Comparison of ENCODE assay signal across 1 cellular context in the genomic region with DNA sequence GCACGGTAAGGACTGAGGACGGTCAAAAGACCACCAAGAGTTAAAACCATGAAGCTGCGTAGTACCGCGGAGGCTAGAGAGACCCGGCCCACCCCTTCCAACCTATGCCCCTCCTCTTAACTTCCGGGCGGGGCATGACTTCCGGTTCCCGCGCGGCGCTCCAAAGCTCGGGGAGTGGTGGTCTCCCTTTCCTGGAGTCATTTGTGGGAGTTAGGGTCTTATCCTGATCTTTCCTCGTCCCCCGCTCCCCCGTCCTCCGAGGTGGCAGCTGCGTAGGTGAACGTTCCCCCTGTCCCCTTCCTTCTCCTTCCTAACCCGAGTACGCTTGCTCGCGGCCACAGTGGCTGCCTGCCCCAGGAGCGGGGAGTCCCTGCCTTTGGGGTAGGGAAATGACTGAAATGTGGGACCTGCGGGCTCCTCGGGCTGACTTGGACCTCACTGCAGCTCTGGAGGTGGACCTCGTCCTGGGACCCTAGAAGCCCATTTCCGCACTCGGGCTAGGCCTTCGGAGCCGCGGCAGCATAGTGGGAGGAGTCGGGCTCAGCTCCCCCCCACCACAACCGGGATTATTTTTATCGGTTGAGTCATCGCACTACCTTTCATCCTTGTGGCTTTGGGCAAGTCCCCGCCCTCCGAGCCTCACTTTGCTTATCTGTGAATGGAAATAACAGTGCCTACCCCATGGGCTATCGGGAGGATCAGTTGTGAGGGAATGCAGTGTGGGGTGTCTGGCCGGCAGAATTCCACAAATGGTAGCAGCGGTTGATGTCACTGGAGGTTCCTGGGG.
TF ChIP-seq lines count a peak whose summit lies in the region.

No MANE protein-coding gene starts in this region.

TF ChIP-seq in K562, 482 proteins besides CTCF, POLR2A, EP300 and RAD21 (continued from another document):
- TF ChIP-seq, protein P1, sequence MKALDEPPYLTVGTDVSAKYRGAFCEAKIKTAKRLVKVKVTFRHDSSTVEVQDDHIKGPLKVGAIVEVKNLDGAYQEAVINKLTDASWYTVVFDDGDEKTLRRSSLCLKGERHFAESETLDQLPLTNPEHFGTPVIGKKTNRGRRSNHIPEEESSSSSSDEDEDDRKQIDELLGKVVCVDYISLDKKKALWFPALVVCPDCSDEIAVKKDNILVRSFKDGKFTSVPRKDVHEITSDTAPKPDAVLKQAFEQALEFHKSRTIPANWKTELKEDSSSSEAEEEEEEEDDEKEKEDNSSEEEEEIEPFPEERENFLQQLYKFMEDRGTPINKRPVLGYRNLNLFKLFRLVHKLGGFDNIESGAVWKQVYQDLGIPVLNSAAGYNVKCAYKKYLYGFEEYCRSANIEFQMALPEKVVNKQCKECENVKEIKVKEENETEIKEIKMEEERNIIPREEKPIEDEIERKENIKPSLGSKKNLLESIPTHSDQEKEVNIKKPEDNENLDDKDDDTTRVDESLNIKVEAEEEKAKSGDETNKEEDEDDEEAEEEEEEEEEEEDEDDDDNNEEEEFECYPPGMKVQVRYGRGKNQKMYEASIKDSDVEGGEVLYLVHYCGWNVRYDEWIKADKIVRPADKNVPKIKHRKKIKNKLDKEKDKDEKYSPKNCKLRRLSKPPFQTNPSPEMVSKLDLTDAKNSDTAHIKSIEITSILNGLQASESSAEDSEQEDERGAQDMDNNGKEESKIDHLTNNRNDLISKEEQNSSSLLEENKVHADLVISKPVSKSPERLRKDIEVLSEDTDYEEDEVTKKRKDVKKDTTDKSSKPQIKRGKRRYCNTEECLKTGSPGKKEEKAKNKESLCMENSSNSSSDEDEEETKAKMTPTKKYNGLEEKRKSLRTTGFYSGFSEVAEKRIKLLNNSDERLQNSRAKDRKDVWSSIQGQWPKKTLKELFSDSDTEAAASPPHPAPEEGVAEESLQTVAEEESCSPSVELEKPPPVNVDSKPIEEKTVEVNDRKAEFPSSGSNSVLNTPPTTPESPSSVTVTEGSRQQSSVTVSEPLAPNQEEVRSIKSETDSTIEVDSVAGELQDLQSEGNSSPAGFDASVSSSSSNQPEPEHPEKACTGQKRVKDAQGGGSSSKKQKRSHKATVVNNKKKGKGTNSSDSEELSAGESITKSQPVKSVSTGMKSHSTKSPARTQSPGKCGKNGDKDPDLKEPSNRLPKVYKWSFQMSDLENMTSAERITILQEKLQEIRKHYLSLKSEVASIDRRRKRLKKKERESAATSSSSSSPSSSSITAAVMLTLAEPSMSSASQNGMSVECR (CRISPR knock-in tag; IDR thresholded peaks at IDR 0.05) = peak; percentile 37; the same call in 1 of the 2 replicates
- TF ChIP-seq, protein P2, sequence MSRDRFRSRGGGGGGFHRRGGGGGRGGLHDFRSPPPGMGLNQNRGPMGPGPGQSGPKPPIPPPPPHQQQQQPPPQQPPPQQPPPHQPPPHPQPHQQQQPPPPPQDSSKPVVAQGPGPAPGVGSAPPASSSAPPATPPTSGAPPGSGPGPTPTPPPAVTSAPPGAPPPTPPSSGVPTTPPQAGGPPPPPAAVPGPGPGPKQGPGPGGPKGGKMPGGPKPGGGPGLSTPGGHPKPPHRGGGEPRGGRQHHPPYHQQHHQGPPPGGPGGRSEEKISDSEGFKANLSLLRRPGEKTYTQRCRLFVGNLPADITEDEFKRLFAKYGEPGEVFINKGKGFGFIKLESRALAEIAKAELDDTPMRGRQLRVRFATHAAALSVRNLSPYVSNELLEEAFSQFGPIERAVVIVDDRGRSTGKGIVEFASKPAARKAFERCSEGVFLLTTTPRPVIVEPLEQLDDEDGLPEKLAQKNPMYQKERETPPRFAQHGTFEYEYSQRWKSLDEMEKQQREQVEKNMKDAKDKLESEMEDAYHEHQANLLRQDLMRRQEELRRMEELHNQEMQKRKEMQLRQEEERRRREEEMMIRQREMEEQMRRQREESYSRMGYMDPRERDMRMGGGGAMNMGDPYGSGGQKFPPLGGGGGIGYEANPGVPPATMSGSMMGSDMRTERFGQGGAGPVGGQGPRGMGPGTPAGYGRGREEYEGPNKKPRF (IDR thresholded peaks at IDR 0.05; ENCODE audit: low read depth, low read length) = no peak
- TF ChIP-seq, protein P3, sequence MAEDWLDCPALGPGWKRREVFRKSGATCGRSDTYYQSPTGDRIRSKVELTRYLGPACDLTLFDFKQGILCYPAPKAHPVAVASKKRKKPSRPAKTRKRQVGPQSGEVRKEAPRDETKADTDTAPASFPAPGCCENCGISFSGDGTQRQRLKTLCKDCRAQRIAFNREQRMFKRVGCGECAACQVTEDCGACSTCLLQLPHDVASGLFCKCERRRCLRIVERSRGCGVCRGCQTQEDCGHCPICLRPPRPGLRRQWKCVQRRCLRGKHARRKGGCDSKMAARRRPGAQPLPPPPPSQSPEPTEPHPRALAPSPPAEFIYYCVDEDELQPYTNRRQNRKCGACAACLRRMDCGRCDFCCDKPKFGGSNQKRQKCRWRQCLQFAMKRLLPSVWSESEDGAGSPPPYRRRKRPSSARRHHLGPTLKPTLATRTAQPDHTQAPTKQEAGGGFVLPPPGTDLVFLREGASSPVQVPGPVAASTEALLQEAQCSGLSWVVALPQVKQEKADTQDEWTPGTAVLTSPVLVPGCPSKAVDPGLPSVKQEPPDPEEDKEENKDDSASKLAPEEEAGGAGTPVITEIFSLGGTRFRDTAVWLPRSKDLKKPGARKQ (CRISPR knock-in tag; IDR thresholded peaks at IDR 0.05) = no peak
- TF ChIP-seq PHF21A (IDR thresholded peaks at IDR 0.05; ENCODE audit: borderline replicate concordance, low read depth) (no peak), ESRRA (IDR thresholded peaks at IDR 0.05; ENCODE audit: borderline replicate concordance, low read depth) (peak; percentile 87; the same call in 1 of the 2 replicates), ZNF695 (CRISPR knock-in tag; IDR thresholded peaks at IDR 0.05) (peak; percentile 69; the same call in 1 of the 2 replicates), KLF13 (tag; IDR thresholded peaks at IDR 0.05; ENCODE audit: borderline replicate concordance, low read depth) (peak; percentile 77; the same call in 1 of the 2 replicates), HEY1 (CRISPR knock-in tag; IDR thresholded peaks at IDR 0.05; ENCODE audit: borderline replicate concordance) (no peak), U2AF2 (optimal IDR thresholded peaks at IDR 0.05; ENCODE audit: low read depth, low read length) (no peak), TRIM28 (IDR thresholded peaks at IDR 0.05) (no peak), ZNF584 (CRISPR knock-in tag; IDR thresholded peaks at IDR 0.05; ENCODE audit: low read depth) (no peak)
- TF ChIP-seq, protein P4, sequence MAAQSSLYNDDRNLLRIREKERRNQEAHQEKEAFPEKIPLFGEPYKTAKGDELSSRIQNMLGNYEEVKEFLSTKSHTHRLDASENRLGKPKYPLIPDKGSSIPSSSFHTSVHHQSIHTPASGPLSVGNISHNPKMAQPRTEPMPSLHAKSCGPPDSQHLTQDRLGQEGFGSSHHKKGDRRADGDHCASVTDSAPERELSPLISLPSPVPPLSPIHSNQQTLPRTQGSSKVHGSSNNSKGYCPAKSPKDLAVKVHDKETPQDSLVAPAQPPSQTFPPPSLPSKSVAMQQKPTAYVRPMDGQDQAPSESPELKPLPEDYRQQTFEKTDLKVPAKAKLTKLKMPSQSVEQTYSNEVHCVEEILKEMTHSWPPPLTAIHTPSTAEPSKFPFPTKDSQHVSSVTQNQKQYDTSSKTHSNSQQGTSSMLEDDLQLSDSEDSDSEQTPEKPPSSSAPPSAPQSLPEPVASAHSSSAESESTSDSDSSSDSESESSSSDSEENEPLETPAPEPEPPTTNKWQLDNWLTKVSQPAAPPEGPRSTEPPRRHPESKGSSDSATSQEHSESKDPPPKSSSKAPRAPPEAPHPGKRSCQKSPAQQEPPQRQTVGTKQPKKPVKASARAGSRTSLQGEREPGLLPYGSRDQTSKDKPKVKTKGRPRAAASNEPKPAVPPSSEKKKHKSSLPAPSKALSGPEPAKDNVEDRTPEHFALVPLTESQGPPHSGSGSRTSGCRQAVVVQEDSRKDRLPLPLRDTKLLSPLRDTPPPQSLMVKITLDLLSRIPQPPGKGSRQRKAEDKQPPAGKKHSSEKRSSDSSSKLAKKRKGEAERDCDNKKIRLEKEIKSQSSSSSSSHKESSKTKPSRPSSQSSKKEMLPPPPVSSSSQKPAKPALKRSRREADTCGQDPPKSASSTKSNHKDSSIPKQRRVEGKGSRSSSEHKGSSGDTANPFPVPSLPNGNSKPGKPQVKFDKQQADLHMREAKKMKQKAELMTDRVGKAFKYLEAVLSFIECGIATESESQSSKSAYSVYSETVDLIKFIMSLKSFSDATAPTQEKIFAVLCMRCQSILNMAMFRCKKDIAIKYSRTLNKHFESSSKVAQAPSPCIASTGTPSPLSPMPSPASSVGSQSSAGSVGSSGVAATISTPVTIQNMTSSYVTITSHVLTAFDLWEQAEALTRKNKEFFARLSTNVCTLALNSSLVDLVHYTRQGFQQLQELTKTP (IDR thresholded peaks at IDR 0.05; ENCODE audit: low read depth in 1 of 2, partially characterized antibody in 2 of 2) = peak in 1 of 2 experiments; percentile 37
- TF ChIP-seq, protein P5, sequence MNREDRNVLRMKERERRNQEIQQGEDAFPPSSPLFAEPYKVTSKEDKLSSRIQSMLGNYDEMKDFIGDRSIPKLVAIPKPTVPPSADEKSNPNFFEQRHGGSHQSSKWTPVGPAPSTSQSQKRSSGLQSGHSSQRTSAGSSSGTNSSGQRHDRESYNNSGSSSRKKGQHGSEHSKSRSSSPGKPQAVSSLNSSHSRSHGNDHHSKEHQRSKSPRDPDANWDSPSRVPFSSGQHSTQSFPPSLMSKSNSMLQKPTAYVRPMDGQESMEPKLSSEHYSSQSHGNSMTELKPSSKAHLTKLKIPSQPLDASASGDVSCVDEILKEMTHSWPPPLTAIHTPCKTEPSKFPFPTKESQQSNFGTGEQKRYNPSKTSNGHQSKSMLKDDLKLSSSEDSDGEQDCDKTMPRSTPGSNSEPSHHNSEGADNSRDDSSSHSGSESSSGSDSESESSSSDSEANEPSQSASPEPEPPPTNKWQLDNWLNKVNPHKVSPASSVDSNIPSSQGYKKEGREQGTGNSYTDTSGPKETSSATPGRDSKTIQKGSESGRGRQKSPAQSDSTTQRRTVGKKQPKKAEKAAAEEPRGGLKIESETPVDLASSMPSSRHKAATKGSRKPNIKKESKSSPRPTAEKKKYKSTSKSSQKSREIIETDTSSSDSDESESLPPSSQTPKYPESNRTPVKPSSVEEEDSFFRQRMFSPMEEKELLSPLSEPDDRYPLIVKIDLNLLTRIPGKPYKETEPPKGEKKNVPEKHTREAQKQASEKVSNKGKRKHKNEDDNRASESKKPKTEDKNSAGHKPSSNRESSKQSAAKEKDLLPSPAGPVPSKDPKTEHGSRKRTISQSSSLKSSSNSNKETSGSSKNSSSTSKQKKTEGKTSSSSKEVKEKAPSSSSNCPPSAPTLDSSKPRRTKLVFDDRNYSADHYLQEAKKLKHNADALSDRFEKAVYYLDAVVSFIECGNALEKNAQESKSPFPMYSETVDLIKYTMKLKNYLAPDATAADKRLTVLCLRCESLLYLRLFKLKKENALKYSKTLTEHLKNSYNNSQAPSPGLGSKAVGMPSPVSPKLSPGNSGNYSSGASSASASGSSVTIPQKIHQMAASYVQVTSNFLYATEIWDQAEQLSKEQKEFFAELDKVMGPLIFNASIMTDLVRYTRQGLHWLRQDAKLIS (CRISPR knock-in tag; IDR thresholded peaks at IDR 0.05) = no peak; the same call in none of the 2 replicates
- TF ChIP-seq, protein P6, sequence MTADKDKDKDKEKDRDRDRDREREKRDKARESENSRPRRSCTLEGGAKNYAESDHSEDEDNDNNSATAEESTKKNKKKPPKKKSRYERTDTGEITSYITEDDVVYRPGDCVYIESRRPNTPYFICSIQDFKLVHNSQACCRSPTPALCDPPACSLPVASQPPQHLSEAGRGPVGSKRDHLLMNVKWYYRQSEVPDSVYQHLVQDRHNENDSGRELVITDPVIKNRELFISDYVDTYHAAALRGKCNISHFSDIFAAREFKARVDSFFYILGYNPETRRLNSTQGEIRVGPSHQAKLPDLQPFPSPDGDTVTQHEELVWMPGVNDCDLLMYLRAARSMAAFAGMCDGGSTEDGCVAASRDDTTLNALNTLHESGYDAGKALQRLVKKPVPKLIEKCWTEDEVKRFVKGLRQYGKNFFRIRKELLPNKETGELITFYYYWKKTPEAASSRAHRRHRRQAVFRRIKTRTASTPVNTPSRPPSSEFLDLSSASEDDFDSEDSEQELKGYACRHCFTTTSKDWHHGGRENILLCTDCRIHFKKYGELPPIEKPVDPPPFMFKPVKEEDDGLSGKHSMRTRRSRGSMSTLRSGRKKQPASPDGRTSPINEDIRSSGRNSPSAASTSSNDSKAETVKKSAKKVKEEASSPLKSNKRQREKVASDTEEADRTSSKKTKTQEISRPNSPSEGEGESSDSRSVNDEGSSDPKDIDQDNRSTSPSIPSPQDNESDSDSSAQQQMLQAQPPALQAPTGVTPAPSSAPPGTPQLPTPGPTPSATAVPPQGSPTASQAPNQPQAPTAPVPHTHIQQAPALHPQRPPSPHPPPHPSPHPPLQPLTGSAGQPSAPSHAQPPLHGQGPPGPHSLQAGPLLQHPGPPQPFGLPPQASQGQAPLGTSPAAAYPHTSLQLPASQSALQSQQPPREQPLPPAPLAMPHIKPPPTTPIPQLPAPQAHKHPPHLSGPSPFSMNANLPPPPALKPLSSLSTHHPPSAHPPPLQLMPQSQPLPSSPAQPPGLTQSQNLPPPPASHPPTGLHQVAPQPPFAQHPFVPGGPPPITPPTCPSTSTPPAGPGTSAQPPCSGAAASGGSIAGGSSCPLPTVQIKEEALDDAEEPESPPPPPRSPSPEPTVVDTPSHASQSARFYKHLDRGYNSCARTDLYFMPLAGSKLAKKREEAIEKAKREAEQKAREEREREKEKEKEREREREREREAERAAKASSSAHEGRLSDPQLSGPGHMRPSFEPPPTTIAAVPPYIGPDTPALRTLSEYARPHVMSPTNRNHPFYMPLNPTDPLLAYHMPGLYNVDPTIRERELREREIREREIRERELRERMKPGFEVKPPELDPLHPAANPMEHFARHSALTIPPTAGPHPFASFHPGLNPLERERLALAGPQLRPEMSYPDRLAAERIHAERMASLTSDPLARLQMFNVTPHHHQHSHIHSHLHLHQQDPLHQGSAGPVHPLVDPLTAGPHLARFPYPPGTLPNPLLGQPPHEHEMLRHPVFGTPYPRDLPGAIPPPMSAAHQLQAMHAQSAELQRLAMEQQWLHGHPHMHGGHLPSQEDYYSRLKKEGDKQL (CRISPR knock-in tag; IDR thresholded peaks at IDR 0.05; ENCODE audit: borderline replicate concordance) = no peak
- TF ChIP-seq, protein P7, sequence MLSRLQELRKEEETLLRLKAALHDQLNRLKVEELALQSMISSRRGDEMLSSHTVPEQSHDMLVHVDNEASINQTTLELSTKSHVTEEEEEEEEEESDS (CRISPR knock-in tag; IDR thresholded peaks at IDR 0.05) = no peak
- TF ChIP-seq, protein P8, sequence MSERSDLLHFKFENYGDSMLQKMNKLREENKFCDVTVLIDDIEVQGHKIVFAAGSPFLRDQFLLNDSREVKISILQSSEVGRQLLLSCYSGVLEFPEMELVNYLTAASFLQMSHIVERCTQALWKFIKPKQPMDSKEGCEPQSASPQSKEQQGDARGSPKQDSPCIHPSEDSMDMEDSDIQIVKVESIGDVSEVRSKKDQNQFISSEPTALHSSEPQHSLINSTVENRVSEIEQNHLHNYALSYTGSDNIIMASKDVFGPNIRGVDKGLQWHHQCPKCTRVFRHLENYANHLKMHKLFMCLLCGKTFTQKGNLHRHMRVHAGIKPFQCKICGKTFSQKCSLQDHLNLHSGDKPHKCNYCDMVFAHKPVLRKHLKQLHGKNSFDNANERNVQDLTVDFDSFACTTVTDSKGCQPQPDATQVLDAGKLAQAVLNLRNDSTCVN (CRISPR knock-in tag; IDR thresholded peaks at IDR 0.05) = peak; percentile 27; the same call in 1 of the 2 replicates
